In the genomic region with DNA sequence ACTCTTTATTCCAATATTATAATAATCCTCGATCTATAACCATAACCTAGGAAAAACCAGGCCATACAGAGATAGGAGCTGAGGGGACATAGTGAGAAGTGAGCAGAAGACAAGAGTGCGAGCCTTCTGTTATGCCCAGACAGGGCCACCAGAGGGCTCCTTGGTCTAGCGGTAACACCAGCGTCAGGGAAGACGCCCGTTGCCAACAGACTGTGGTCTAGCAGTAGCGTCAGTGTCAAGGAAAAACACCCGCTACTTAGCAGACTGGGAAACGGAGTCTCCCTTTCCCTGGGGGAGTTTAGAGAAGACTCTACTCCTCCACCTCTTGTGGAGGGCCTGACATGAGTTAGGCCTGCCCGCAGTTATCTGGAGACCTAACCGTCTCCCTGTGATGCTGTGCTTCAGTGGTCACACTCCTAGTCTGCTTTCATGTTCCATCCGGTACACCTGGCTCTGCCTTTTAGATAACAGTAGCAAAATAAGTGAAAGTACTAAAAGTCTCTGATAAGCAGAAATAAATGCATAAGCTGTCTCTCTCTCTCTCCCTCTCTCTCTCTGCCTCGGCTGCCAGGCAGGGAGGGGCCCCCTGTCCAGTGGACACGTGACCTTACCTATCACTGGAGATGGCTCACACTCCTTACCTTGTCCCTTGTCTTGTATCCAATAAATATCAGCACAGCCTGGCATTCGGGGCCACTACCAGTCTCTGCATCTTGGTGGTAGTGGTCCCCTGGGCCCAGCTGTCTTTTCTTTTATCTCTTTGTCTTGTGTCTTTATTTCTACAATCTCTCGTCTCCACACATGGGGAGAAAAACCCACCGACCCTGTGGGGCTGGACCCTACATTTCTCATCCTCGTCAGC, we compare ENCODE assay signal across 7 cellular contexts.
A peak's percentile ranks its signal among the peaks of the same experiment; 100 is the strongest.
DNase-seq lines count a peak whose midpoint lies in the region; ATAC-seq and TF ChIP-seq lines count a peak whose summit lies in the region.
"Not testable (repeated sequence)": the region's sequence is repeated elsewhere in the genome, so short reads cannot be mapped to it uniquely, and the experiment has no call there.

No MANE protein-coding gene starts in this region.

- POLR2A ChIA-PET in activated CD4-positive, alpha-beta T cell treated with anti-CD3 and anti-CD28 coated beads for 36 hours (lab: Charles Lee), result not testable (repeated sequence)

- CTCF ChIA-PET in activated CD4-positive, alpha-beta T cell treated with anti-CD3 and anti-CD28 coated beads for 36 hours (lab: Charles Lee), result interaction anchor here (0.6 to 6.3 kb wide), 7 partner anchors 9 to 660 kb away, joined by 3 to 79 read pairs (median 4); no protein-coding TSS in a partner anchor

- H3K4me2 ChIP-seq in GM23338; osteoblast (ENCODE audit: insufficient read depth, low read length): not testable (repeated sequence)
- peak overlapping the region; percentile 57 for H3K4me2 ChIP-seq in OCI-LY1 (ENCODE audit: low read length)

- H3K27me3 ChIP-seq in GM23338 (ENCODE audit: insufficient read depth); OCI-LY1 (ENCODE audit: insufficient read depth, low read length); osteoblast (ENCODE audit: insufficient read depth, low read length): not testable (repeated sequence)

- not testable (repeated sequence) for H3K4me3 Mint-ChIP-seq in CD14-positive monocyte; GM23338; activated CD4-positive, alpha-beta T cell treated with anti-CD3 and anti-CD28 coated beads for 36 hours; chondrocyte (ENCODE audit: unreplicated experiment); glutamatergic neuron (ENCODE audit: unreplicated experiment)

- H3K9me3 Mint-ChIP-seq in CD14-positive monocyte (peaks cover 12 to 29% (median 25%) of the 10 kb centered on the region in 7 donors), GM23338 (peaks cover 55% of the 10 kb centered on the region), chondrocyte (ENCODE audit: low read depth) (peaks cover 25% of the 10 kb centered on the region)
- H3K9me3 Mint-ChIP-seq in activated CD4-positive, alpha-beta T cell treated with anti-CD3 and anti-CD28 coated beads for 36 hours (ENCODE audit: low read depth), result peaks cover 13% of the 10 kb centered on the region
- H3K9me3 Mint-ChIP-seq in glutamatergic neuron (ENCODE audit: unreplicated experiment), result not testable (repeated sequence)

- H3K36me3 ChIP-seq in GM23338 (ENCODE audit: insufficient read depth); OCI-LY1 (ENCODE audit: insufficient read depth, low read length); osteoblast (ENCODE audit: insufficient read depth, low read length): not testable (repeated sequence)

- not testable (repeated sequence) for DNase-seq in CD14-positive monocyte (ENCODE audit: low spot score); chondrocyte (ENCODE audit: low spot score); glutamatergic neuron; osteoblast (ENCODE audit: insufficient read length, low spot score, missing footprints)
- peak; percentile 30 for DNase-seq in GM23338 (ENCODE audit: low spot score)
- peak; percentile 27 for DNase-seq in activated CD4-positive, alpha-beta T cell treated with anti-CD3 and anti-CD28 coated beads for 36 hours

- H3K27ac ChIP-seq in GM23338 (ENCODE audit: low read depth); OCI-LY1 (ENCODE audit: low read depth, low read length, poor library complexity, severe bottlenecking); osteoblast (ENCODE audit: low read depth, low read length): not testable (repeated sequence)

- H3K4me3 ChIP-seq in GM23338; osteoblast (ENCODE audit: insufficient read depth, low read length): not testable (repeated sequence)
- peak overlapping the region; percentile 32 for H3K4me3 ChIP-seq in OCI-LY1 (ENCODE audit: low read depth, low read length, poor library complexity, severe bottlenecking)

- ATAC-seq in GM23338; activated CD4-positive, alpha-beta T cell treated with anti-CD3 and anti-CD28 coated beads for 36 hours: not testable (repeated sequence)

- H3K4me1 Mint-ChIP-seq in CD14-positive monocyte (peaks cover 14% of the 10 kb centered on the region), chondrocyte (ENCODE audit: low read depth) (peaks cover 18% of the 10 kb centered on the region)
- H3K4me1 Mint-ChIP-seq in GM23338; activated CD4-positive, alpha-beta T cell treated with anti-CD3 and anti-CD28 coated beads for 36 hours; glutamatergic neuron (ENCODE audit: low read depth, unreplicated experiment): not testable (repeated sequence)

- not testable (repeated sequence) for H3K79me2 ChIP-seq in GM23338 (replicated peaks; ENCODE audit: insufficient read depth); OCI-LY1 (ENCODE audit: insufficient read depth, low read length); osteoblast (ENCODE audit: insufficient read depth, low read length)

- H3K4me1 ChIP-seq in GM23338 (ENCODE audit: insufficient read depth); OCI-LY1 (ENCODE audit: insufficient read depth, low read length, severe bottlenecking); osteoblast (ENCODE audit: insufficient read depth, low read length): not testable (repeated sequence)

- intact Hi-C loops in CD14-positive monocyte (cut with micrococcal nuclease); activated CD4-positive, alpha-beta T cell treated with anti-CD3 and anti-CD28 coated beads for 36 hours (cut with DNase I, micrococcal nuclease): not testable (repeated sequence)

- not testable (repeated sequence) for H3K9me2 ChIP-seq in GM23338 (ENCODE audit: insufficient read depth); OCI-LY1 (ENCODE audit: low read depth, low read length)

- not testable (repeated sequence) for H3K9ac ChIP-seq in OCI-LY1 (ENCODE audit: low read length)

- H3K9me3 ChIP-seq in OCI-LY1 (ENCODE audit: low read length); osteoblast (ENCODE audit: low read depth, low read length): not testable (repeated sequence)

- H2AFZ ChIP-seq in GM23338; OCI-LY1 (ENCODE audit: low read length); osteoblast (ENCODE audit: low read length): not testable (repeated sequence)

- TF ChIP-seq CTCF in CD14-positive monocyte (IDR thresholded peaks at IDR 0.05) (peak; percentile 22), GM23338 (conservative IDR thresholded peaks at IDR 0.05; ENCODE audit: low read depth in 2 of 2) (peak; percentile 29 to 50; a peak in 3 of 4 replicates), OCI-LY1 (IDR thresholded peaks at IDR 0.05; ENCODE audit: low read length) (peak; percentile 44), chondrocyte (IDR thresholded peaks at IDR 0.05) (peak; percentile 58), glutamatergic neuron (IDR thresholded peaks at IDR 0.05; ENCODE audit: partially characterized antibody, unreplicated experiment) (peak; percentile 25), osteoblast (IDR thresholded peaks at IDR 0.05; ENCODE audit: extremely low read depth, low read depth, low read length) (peak; percentile 20)

- H3K36me3 Mint-ChIP-seq in CD14-positive monocyte; activated CD4-positive, alpha-beta T cell treated with anti-CD3 and anti-CD28 coated beads for 36 hours (ENCODE audit: low read depth); chondrocyte (ENCODE audit: low read depth): not testable (repeated sequence)
- peaks cover 26% of the 10 kb centered on the region for H3K36me3 Mint-ChIP-seq in GM23338 (ENCODE audit: low read depth)
- peaks cover 10% of the 10 kb centered on the region for H3K36me3 Mint-ChIP-seq in glutamatergic neuron (ENCODE audit: unreplicated experiment)

- peaks cover 2 to 11% (median 3%) of the 10 kb centered on the region in 3 donors for H3K27me3 Mint-ChIP-seq in CD14-positive monocyte (ENCODE audit: low read depth in 3 of 3)
- H3K27me3 Mint-ChIP-seq in GM23338 (ENCODE audit: insufficient read depth, low read depth, poor library complexity); activated CD4-positive, alpha-beta T cell treated with anti-CD3 and anti-CD28 coated beads for 36 hours; chondrocyte (ENCODE audit: low read depth); glutamatergic neuron (ENCODE audit: unreplicated experiment): not testable (repeated sequence)

- not testable (repeated sequence) for H4K20me1 ChIP-seq in GM23338 (replicated peaks; ENCODE audit: insufficient read depth); OCI-LY1 (ENCODE audit: insufficient read depth, low read length); osteoblast (ENCODE audit: insufficient read depth, low read length)

- not testable (repeated sequence) for H3F3A ChIP-seq in GM23338 (replicated peaks; ENCODE audit: low read depth); OCI-LY1 (ENCODE audit: insufficient read depth, low read length)

- H3K27ac Mint-ChIP-seq in CD14-positive monocyte; GM23338; chondrocyte (ENCODE audit: unreplicated experiment); glutamatergic neuron (ENCODE audit: unreplicated experiment): not testable (repeated sequence)
- peak overlapping the region; percentile 3 for H3K27ac Mint-ChIP-seq in activated CD4-positive, alpha-beta T cell treated with anti-CD3 and anti-CD28 coated beads for 36 hours
